Comparison of ENCODE assay signal across 19 cellular contexts in genomic region chr6:32166411-32167061, GRCh38. TPM values are rescaled to one million over a fixed set of nuclear protein-coding genes. Genes with fewer than 3 reads are reported as not detected.
DNase-seq lines count a peak whose midpoint lies in the region; ATAC-seq and TF ChIP-seq lines count a peak whose summit lies in the region.
"Had no signal": no experiment of that assay in that cellular context is flagged by ENCODE, and none has a peak within 500 bp of the region (broad histone marks: within the 10 kb centered on the region; RNA-seq: fewer than 3 reads in every experiment).

No MANE protein-coding gene starts in this region.

- H3K27me3 Mint-ChIP-seq in HFFc6 (ENCODE audit: insufficient read depth): peaks cover 11% of the 10 kb centered on the region
- H3K27me3 Mint-ChIP-seq: activated CD4-positive, alpha-beta T cell treated with anti-CD3 and anti-CD28 coated beads for 36 hours; effector memory CD8-positive, alpha-beta T cell; natural killer cell treated with Interleukin-12 subunit alpha and Interleukin-12 subunit beta and Interleukin-15 and Interleukin-18, amount 100 ng/mL, for 72 hours had no signal

- no peaks in the 10 kb centered on the region for H3K9me3 Mint-ChIP-seq in HFFc6
- H3K9me3 Mint-ChIP-seq: effector memory CD8-positive, alpha-beta T cell; natural killer cell treated with Interleukin-12 subunit alpha and Interleukin-12 subunit beta and Interleukin-15 and Interleukin-18, amount 100 ng/mL, for 72 hours had no signal

- no peak for ATAC-seq in foreskin keratinocyte
- no peak for ATAC-seq in HG02973 (IDR thresholded peaks at IDR 0.05; ENCODE audit: unreplicated experiment)
- no peak for ATAC-seq in HG02623 (IDR thresholded peaks at IDR 0.05; ENCODE audit: unreplicated experiment)
- ATAC-seq: activated CD4-positive, alpha-beta T cell treated with anti-CD3 and anti-CD28 coated beads for 36 hours; effector memory CD8-positive, alpha-beta T cell; natural killer cell treated with Interleukin-12 subunit alpha and Interleukin-12 subunit beta and Interleukin-15 and Interleukin-18, amount 100 ng/mL, for 72 hours had no signal

- no peak overlapping the region for H2AFZ ChIP-seq in OCI-LY7 (ENCODE audit: low read length)

- H3K79me2 ChIP-seq in OCI-LY7 (ENCODE audit: insufficient read depth, low read depth, low read length): no peaks in the 10 kb centered on the region

- no peak overlapping the region for H3K27ac Mint-ChIP-seq in HFFc6
- H3K27ac Mint-ChIP-seq: activated CD4-positive, alpha-beta T cell treated with anti-CD3 and anti-CD28 coated beads for 36 hours; natural killer cell treated with Interleukin-12 subunit alpha and Interleukin-12 subunit beta and Interleukin-15 and Interleukin-18, amount 100 ng/mL, for 72 hours had no signal

- TF ChIP-seq CTCF in OCI-LY7 (conservative IDR thresholded peaks at IDR 0.05; ENCODE audit: low read length) (peak; percentile 41), foreskin keratinocyte (conservative IDR thresholded peaks at IDR 0.05) (peak; percentile 24), sigmoid colon (IDR thresholded peaks at IDR 0.05) (no peak), HFFc6 (IDR thresholded peaks at IDR 0.05) (no peak; the same call in 1 of the 2 replicates)

- no peak overlapping the region; the same call in 1 of the 2 replicates for H3K4me2 ChIP-seq in OCI-LY7 (ENCODE audit: low read length)
- H3K4me2 ChIP-seq: BLaER1 treated with 17β-estradiol and CSF1 and Interleukin-3, amounts not matched to agents 10 nM and 100 nM had no signal

- H3K9me3 ChIP-seq in OCI-LY7 (ENCODE audit: low read length) (no peaks in the 10 kb centered on the region), sigmoid colon (no peaks in the 10 kb centered on the region)
- H3K9me3 ChIP-seq: BLaER1 treated with 17β-estradiol and CSF1 and Interleukin-3, amounts not matched to agents 10 nM and 100 nM had no signal

- no peak for TF ChIP-seq POLR2A in sigmoid colon (IDR thresholded peaks at IDR 0.05)

- H4K20me1 ChIP-seq in OCI-LY7 (ENCODE audit: insufficient read depth, low read length): no peaks in the 10 kb centered on the region

- peaks cover 20% of the 10 kb centered on the region for H3K36me3 ChIP-seq in H7 (replicated peaks; ENCODE audit: control insufficient read depth, insufficient read depth, low read length)
- H3K36me3 ChIP-seq in OCI-LY7 (ENCODE audit: insufficient read depth, low read length): peaks cover 59% of the 10 kb centered on the region
- peaks cover 27 to 90% (median 29%) of the 10 kb centered on the region in 4 donors for H3K36me3 ChIP-seq in sigmoid colon

- H3K4me1 ChIP-seq in OCI-LY7 (ENCODE audit: insufficient read depth, low read length, poor library complexity, severe bottlenecking) (peaks cover 10% of the 10 kb centered on the region), foreskin keratinocyte (no peaks in the 10 kb centered on the region), sigmoid colon (peaks cover 0 to 3% (median 0%) of the 10 kb centered on the region in 4 donors)

- H3K4me3 Mint-ChIP-seq in HFFc6: no peak overlapping the region
- H3K4me3 Mint-ChIP-seq: activated CD4-positive, alpha-beta T cell treated with anti-CD3 and anti-CD28 coated beads for 36 hours; effector memory CD8-positive, alpha-beta T cell; natural killer cell treated with Interleukin-12 subunit alpha and Interleukin-12 subunit beta and Interleukin-15 and Interleukin-18, amount 100 ng/mL, for 72 hours had no signal

- CTCF ChIA-PET in OCI-LY7 (lab: Charles Lee; ENCODE audit: unreplicated experiment): no interaction called here

- no peak for TF ChIP-seq EP300 in sigmoid colon (IDR thresholded peaks at IDR 0.05)

- intact Hi-C loops in OCI-LY7 (cut with micrococcal nuclease; ENCODE audit: unreplicated experiment) (no loop called here), sigmoid colon (cut with DNase I) (no loop called here)

- H3K36me3 Mint-ChIP-seq in HFFc6 (ENCODE audit: low read depth): peaks cover 32% of the 10 kb centered on the region
- H3K36me3 Mint-ChIP-seq: natural killer cell treated with Interleukin-12 subunit alpha and Interleukin-12 subunit beta and Interleukin-15 and Interleukin-18, amount 100 ng/mL, for 72 hours had no signal

- H3K27me3 ChIP-seq in H7 (ENCODE audit: control insufficient read depth, insufficient read depth, low read length) (no peaks in the 10 kb centered on the region), foreskin keratinocyte (no peaks in the 10 kb centered on the region), sigmoid colon (no peaks in the 10 kb centered on the region)
- H3K27me3 ChIP-seq: BLaER1 treated with 17β-estradiol and CSF1 and Interleukin-3, amounts not matched to agents 10 nM and 100 nM had no signal

- peaks cover 35% of the 10 kb centered on the region for H3K4me1 Mint-ChIP-seq in HFFc6 (ENCODE audit: low read depth)
- H3K4me1 Mint-ChIP-seq: activated CD4-positive, alpha-beta T cell treated with anti-CD3 and anti-CD28 coated beads for 36 hours had no signal

- BruUV-seq in OCI-LY7 (replicated peaks; lab: Mats Ljungman, UMichigan): no TSS peak

- POLR2A ChIA-PET in OCI-LY7 (lab: Charles Lee): no interaction called here

- H3K4me3 ChIP-seq in H7 (ENCODE audit: insufficient read depth, low read depth, low read length) (no peak overlapping the region), OCI-LY7 (ENCODE audit: low read depth, low read length, poor library complexity, severe bottlenecking) (no peak overlapping the region), sigmoid colon (no peak overlapping the region)
- H3K4me3 ChIP-seq: BLaER1 treated with 17β-estradiol and CSF1 and Interleukin-3, amounts not matched to agents 10 nM and 100 nM; lung had no signal

- H3K27ac ChIP-seq in OCI-LY7 (ENCODE audit: low read depth, low read length, poor library complexity, severe bottlenecking): no peak overlapping the region
- no peak overlapping the region for H3K27ac ChIP-seq in foreskin keratinocyte
- peak overlapping the region in 3 of 4 donors; percentile 5 to 16 (median 6) for H3K27ac ChIP-seq in sigmoid colon
- H3K27ac ChIP-seq: BLaER1 treated with 17β-estradiol and CSF1 and Interleukin-3, amounts not matched to agents 10 nM and 100 nM had no signal

- WGBS in sigmoid colon, 2 donors: 89 to 93% methylated on average over 30 of the region's 30 CpGs

- H3K9me2 ChIP-seq in OCI-LY7 (ENCODE audit: insufficient read depth, low read length): no peaks in the 10 kb centered on the region

- DNase-seq in H7 (peak; percentile 95), OCI-LY7 (ENCODE audit: low spot score) (no peak), foreskin keratinocyte (no peak), sigmoid colon (no peak), HFFc6 (no peak)
- DNase-seq: activated CD4-positive, alpha-beta T cell treated with anti-CD3 and anti-CD28 coated beads for 36 hours; activated CD8-positive, alpha-beta memory T cell treated with anti-CD3 and anti-CD28 coated beads, Interleukin-2, amount 50 U/mL, for 4 hours; activated naive CD4-positive, alpha-beta T cell treated with Interleukin-2 at 50 U/mL for 16 hours; effector memory CD8-positive, alpha-beta T cell; EL; NCI-H1048; retina; T1000 had no signal

RNA-seq across cellular contexts. Expression of gene EGFL8, which starts 2.1 kb away (rescaled TPM):
- 4.3 and 5.9 TPM in 2 replicates for total RNA-seq in H7 (2014; rRNA removed; shearing (Covaris generic))
- 7.4 and 11.4 TPM in 2 replicates for total RNA-seq in OCI-LY7 (2014; rRNA removed; shearing (Covaris generic))
- 21.6 and 23.0 TPM in 2 replicates for total RNA-seq in OCI-LY7 (2022)
- 3.6 and 3.8 TPM in 2 replicates for total RNA-seq in foreskin keratinocyte
- polyA plus RNA-seq in foreskin keratinocyte: 6.5 and 7.0 TPM in 2 replicates
- total RNA-seq in sigmoid colon: 10 to 100 TPM in 3 of 4 donors, 1 to 10 TPM in 1; 8.1 to 24.4 (median 14.3) TPM
- 10 to 100 TPM in 2 of 3 donors, 1 to 10 TPM in 1; 2.3 to 15.1 (median 13.8) TPM for polyA plus RNA-seq in sigmoid colon
- total RNA-seq in HFFc6 (2021; fragmentation: NEBNext Ultra II Directional; extraction: Animal tissue kit (Norgen Biotek cat#: 25700)): 1 to 10 TPM; 3.5 to 4.4 (median 3.7) TPM

RNA-seq across cellular contexts. Expression of gene AGPAT1, which starts 9.3 kb away (rescaled TPM):
- total RNA-seq in H7 (2014; rRNA removed; shearing (Covaris generic)): 99.3 and 113 TPM in 2 replicates
- 18.0 and 24.5 TPM in 2 replicates for total RNA-seq in OCI-LY7 (2014; rRNA removed; shearing (Covaris generic))
- total RNA-seq in OCI-LY7 (2022): 28.1 and 30.1 TPM in 2 replicates
- 57.1 and 61.4 TPM in 2 replicates for total RNA-seq in foreskin keratinocyte
- polyA plus RNA-seq in foreskin keratinocyte: 75.1 and 80.7 TPM in 2 replicates
- total RNA-seq in sigmoid colon: 10 to 100 TPM; 32.4 to 45.7 (median 36.5) TPM
- polyA plus RNA-seq in sigmoid colon: 10 to 100 TPM; 36.6 to 54.2 (median 37.9) TPM
- 100 to 1,000 TPM in 5 of 6 experiments, 10 to 100 TPM in 1; 88.8 to 114 (median 104) TPM for total RNA-seq in HFFc6 (2021; fragmentation: NEBNext Ultra II Directional; extraction: Animal tissue kit (Norgen Biotek cat#: 25700))

RNA-seq across cellular contexts. Expression of gene RNF5, which starts 11.7 kb away (rescaled TPM):
- 94.6 and 99.0 TPM in 2 replicates for total RNA-seq in H7 (2014; rRNA removed; shearing (Covaris generic))
- 51.3 and 59.9 TPM in 2 replicates for total RNA-seq in OCI-LY7 (2014; rRNA removed; shearing (Covaris generic))
- total RNA-seq in OCI-LY7 (2022) (50.6 and 56.1 TPM in 2 replicates), foreskin keratinocyte (32.3 and 32.7 TPM in 2 replicates), sigmoid colon (100 to 1,000 TPM in 2 of 4 donors, 10 to 100 TPM in 2; 61.5 to 118 (median 95.1) TPM)
- polyA plus RNA-seq in foreskin keratinocyte (54.0 and 54.7 TPM in 2 replicates), sigmoid colon (100 to 1,000 TPM in 2 of 3 donors, 10 to 100 TPM in 1; 95.2 to 220 (median 189) TPM)
- total RNA-seq in HFFc6 (2021; fragmentation: NEBNext Ultra II Directional; extraction: Animal tissue kit (Norgen Biotek cat#: 25700)): 10 to 100 TPM; 30.0 to 37.4 (median 34.7) TPM

RNA-seq across cellular contexts. Expression of gene PPT2, which starts 12.6 kb away (rescaled TPM):
- total RNA-seq in H7 (2014; rRNA removed; shearing (Covaris generic)): 24.7 and 25.5 TPM in 2 replicates
- 111 and 130 TPM in 2 replicates for total RNA-seq in OCI-LY7 (2014; rRNA removed; shearing (Covaris generic))
- total RNA-seq in OCI-LY7 (2022) (34.1 and 39.0 TPM in 2 replicates), foreskin keratinocyte (12.1 and 14.0 TPM in 2 replicates), sigmoid colon (100 to 1,000 TPM in 2 of 4 donors, 10 to 100 TPM in 2; 15.5 to 126 (median 62.7) TPM)
- polyA plus RNA-seq in foreskin keratinocyte (14.1 and 15.6 TPM in 2 replicates), sigmoid colon (10 to 100 TPM in 1 of 3 donors, 1 to 10 TPM in 2; 3.0 to 13.0 (median 5.4) TPM)
- total RNA-seq in HFFc6 (2021; fragmentation: NEBNext Ultra II Directional; extraction: Animal tissue kit (Norgen Biotek cat#: 25700)): 10 to 100 TPM; 15.9 to 21.7 (median 18.6) TPM

RNA-seq across cellular contexts. Expression of gene PRRT1, which starts 14.8 kb away (rescaled TPM):
- total RNA-seq in H7 (2014; rRNA removed; shearing (Covaris generic)): 0.14 TPM in 1 of 2 replicates, not detected in the other
- total RNA-seq in OCI-LY7 (2014; rRNA removed; shearing (Covaris generic)): 0.13 and 0.47 TPM in 2 replicates
- total RNA-seq in OCI-LY7 (2022) (2.4 and 3.5 TPM in 2 replicates), foreskin keratinocyte (0.21 and 0.37 TPM in 2 replicates), sigmoid colon (1 to 10 TPM; 1.8 to 6.1 (median 3.1) TPM)
- polyA plus RNA-seq in foreskin keratinocyte (0.45 and 0.75 TPM in 2 replicates), sigmoid colon (1 to 10 TPM in 2 of 3 donors, under 1 TPM in 1; 0.46 to 3.3 (median 1.8) TPM)
- total RNA-seq in HFFc6 (2021; fragmentation: NEBNext Ultra II Directional; extraction: Animal tissue kit (Norgen Biotek cat#: 25700)): 1 to 10 TPM; 2.6 to 5.8 (median 5.1) TPM
- total RNA-seq: bronchial epithelial cell had no signal

Comparison
In these comparisons a context has a peak if more than half of its experiments do, and no peak if none do; other contexts are left out.
1. H3K27ac ChIP-seq: peak in sigmoid colon (3 of 4); none in OCI-LY7 (single experiment) and foreskin keratinocyte (single experiment).
2. CTCF ChIP-seq: peak in OCI-LY7 (single experiment) and foreskin keratinocyte (single experiment); none in sigmoid colon (0 of 4) and HFFc6 (single experiment).